In genomic region chr6:16286151-16286522, GRCh38 we compare ENCODE assay signal across 8 cellular contexts. TPM values are rescaled to one million over a fixed set of nuclear protein-coding genes. Genes with fewer than 3 reads are reported as not detected.
DNase-seq lines count a peak whose midpoint lies in the region; ATAC-seq, FAIRE-seq and TF ChIP-seq lines count a peak whose summit lies in the region.

No MANE protein-coding gene starts in this region.

- H3K9ac ChIP-seq in mammary epithelial cell (ENCODE audit: insufficient read depth, low read length) (no peak overlapping the region), liver (ENCODE audit: low read depth in 1 of 2, low read length in 2 of 2) (no peak overlapping the region)

- no peaks in the 10 kb centered on the region for H3K27me3 ChIP-seq in mammary epithelial cell (ENCODE audit: insufficient read depth, low read length)
- H3K27me3 ChIP-seq in liver (ENCODE audit: control insufficient read depth in 4 of 4, insufficient read depth in 4 of 4, low read length in 3 of 4), result no peaks in the 10 kb centered on the region

- H2AFZ ChIP-seq in mammary epithelial cell (ENCODE audit: low read depth, low read length), result no peak overlapping the region

- in situ Hi-C loops in mammary epithelial cell (cut with MboI; ENCODE audit: low sequenced_read_pairs in 2 of 2), result no loop called here

- ATAC-seq in activated CD4-positive, CD25-positive, alpha-beta regulatory T cell treated with anti-CD3 and anti-CD28 coated beads, Interleukin-2, amount 50 U/mL, for 24 hours, result no peak
- no peak for ATAC-seq in GM18505 (IDR thresholded peaks at IDR 0.05; ENCODE audit: unreplicated experiment)

- TF ChIP-seq CTCF in mammary epithelial cell (conservative IDR thresholded peaks at IDR 0.05 in 1 of 2, IDR thresholded peaks at IDR 0.05 in 1 of 2; ENCODE audit: extremely low read depth in 1 of 2, insufficient read depth in 1 of 2, low read depth in 1 of 2, low read length in 2 of 2) (peak; percentile 41 to 67), liver (IDR thresholded peaks at IDR 0.05; ENCODE audit: low read depth, low read length, missing input control) (peak; percentile 45)

- no peak overlapping the region for H3K4me3 ChIP-seq in mammary epithelial cell (replicated peaks in 1 of 3; ENCODE audit: insufficient read depth in 1 of 3, low read depth in 2 of 3, low read length in 3 of 3)
- no peak overlapping the region for H3K4me3 ChIP-seq in liver (ENCODE audit: low read depth in 1 of 3, low read length in 3 of 3)

- H3K4me1 ChIP-seq in mammary epithelial cell (ENCODE audit: insufficient read depth, low read length), result no peaks in the 10 kb centered on the region
- H3K4me1 ChIP-seq in liver (ENCODE audit: control insufficient read depth in 4 of 4, insufficient read depth in 4 of 4, low read length in 3 of 4), result no peaks in the 10 kb centered on the region

- DNase-seq in activated CD4-positive, CD25-positive, alpha-beta regulatory T cell treated with anti-CD3 and anti-CD28 coated beads, Interleukin-2, amount 50 U/mL, for 72 hours, result peak; percentile 51
- DNase-seq in NAMALWA (ENCODE audit: low spot score) (peak; percentile 51), mammary epithelial cell (no peak), urothelium cell line (ENCODE audit: low spot score) (peak; percentile 31), NCI-H345 (lab: John Stamatoyannopoulos, UW) (no peak)

- WGBS in mammary epithelial cell (ENCODE audit: low coverage, missing lambda C conversion rate), result 72% methylated on average over 13 of the region's 15 CpGs
- 59% methylated on average over 15 of the region's 15 CpGs for WGBS in liver

- dilution Hi-C loops in mammary epithelial cell (cut with HindIII; ENCODE audit: low sequenced_read_pairs), result no loop called here

- intact Hi-C loops in mammary epithelial cell (cut with micrococcal nuclease), result loop anchor here (1.0 kb wide), 1 partner anchor 45 kb away; no protein-coding TSS in a partner anchor

- H3K27ac ChIP-seq in mammary epithelial cell (ENCODE audit: insufficient read depth, low read depth, low read length) (no peak overlapping the region), liver (ENCODE audit: low read depth in 1 of 2, low read length in 2 of 2) (no peak overlapping the region)

- CTCF ChIA-PET in mammary epithelial cell (lab: Charles Lee; ENCODE audit: low non-redundant PET), result no interaction called here

- no peak overlapping the region for H3K4me2 ChIP-seq in mammary epithelial cell (ENCODE audit: insufficient read depth, low read depth, low read length)

- no TSS peak for BruUV-seq in mammary epithelial cell (replicated peaks; lab: Mats Ljungman, UMichigan)

- H4K20me1 ChIP-seq in mammary epithelial cell (ENCODE audit: insufficient read depth, low read length), result no peaks in the 10 kb centered on the region

- no peaks in the 10 kb centered on the region for H3K79me2 ChIP-seq in mammary epithelial cell (ENCODE audit: insufficient read depth, low read length)

- TF ChIP-seq POLR2A in GM18505 (IDR thresholded peaks at IDR 0.05; ENCODE audit: borderline replicate concordance, extremely low read depth, insufficient read depth, insufficient read length), result no peak

- TF ChIP-seq RAD21 in liver (IDR thresholded peaks at IDR 0.05), result peak; percentile 36 to 77

- no peak for FAIRE-seq in urothelium cell line (lab: Jason Lieb, UNC)

- no peaks in the 10 kb centered on the region for H3K36me3 ChIP-seq in mammary epithelial cell (ENCODE audit: insufficient read depth, low read length)
- no peaks in the 10 kb centered on the region for H3K36me3 ChIP-seq in liver (ENCODE audit: control insufficient read depth in 4 of 4, insufficient read depth in 3 of 4, low read depth in 1 of 4, low read length in 3 of 4)

- H3K9me3 ChIP-seq in mammary epithelial cell (replicated peaks; ENCODE audit: insufficient read depth, low read length) (no peaks in the 10 kb centered on the region), liver (ENCODE audit: control insufficient read depth in 4 of 4, low read length in 3 of 4) (no peaks in the 10 kb centered on the region)

TF ChIP-seq in liver, 16 proteins besides CTCF, POLR2A, EP300 and RAD21:
- no peak for TF ChIP-seq GABPA (IDR thresholded peaks at IDR 0.05 in 1 of 2, conservative IDR thresholded peaks at IDR 0.05 in 1 of 2)
- TF ChIP-seq RXRA (IDR thresholded peaks at IDR 0.05), result no peak
- TF ChIP-seq REST (IDR thresholded peaks at IDR 0.05), result no peak
- TF ChIP-seq EGR1 (IDR thresholded peaks at IDR 0.05; ENCODE audit: low read depth in 2 of 2), result no peak
- TF ChIP-seq HNF4A (conservative IDR thresholded peaks at IDR 0.05), result no peak
- TF ChIP-seq MAX (IDR thresholded peaks at IDR 0.05), result no peak
- TF ChIP-seq ATF3 (IDR thresholded peaks at IDR 0.05), result no peak
- no peak for TF ChIP-seq NR2F2 (IDR thresholded peaks at IDR 0.05)
- TF ChIP-seq JUND (IDR thresholded peaks at IDR 0.05), result no peak
- no peak for TF ChIP-seq FOXA1 (IDR thresholded peaks at IDR 0.05)
- TF ChIP-seq ZBTB33 (IDR thresholded peaks at IDR 0.05), result no peak
- no peak for TF ChIP-seq TAF1 (conservative IDR thresholded peaks at IDR 0.05)
- TF ChIP-seq YY1 (IDR thresholded peaks at IDR 0.05), result no peak
- TF ChIP-seq SP1 (IDR thresholded peaks at IDR 0.05), result no peak
- no peak for TF ChIP-seq HNF4G (IDR thresholded peaks at IDR 0.05)
- no peak for TF ChIP-seq FOXA2 (IDR thresholded peaks at IDR 0.05)

RNA-seq across cellular contexts. Expression of gene GMPR, which starts 47.8 kb away (rescaled TPM):
- total RNA-seq in mammary epithelial cell, result under 1 TPM; 0.45 to 0.83 TPM
- 3.2 TPM for polyA plus RNA-seq in mammary epithelial cell
- 15.0 TPM for polyA minus RNA-seq in mammary epithelial cell
- 10 to 100 TPM in 1 of 2 donors, 1 to 10 TPM in 1; 2.8 to 50.2 TPM for total RNA-seq in liver
- 1 to 10 TPM; 2.1 to 5.6 TPM for polyA plus RNA-seq in liver

Comparison
In these comparisons a context has a peak if more than half of its experiments do, and no peak if none do; other contexts are left out.
1. DNase-seq: peak in activated CD4-positive, CD25-positive, alpha-beta regulatory T cell treated with anti-CD3 and anti-CD28 coated beads, Interleukin-2, amount 50 U/mL, for 72 hours (single experiment), NAMALWA (single experiment) and urothelium cell line (single experiment); none in mammary epithelial cell (single experiment) and NCI-H345 (single experiment).